Comparison of ENCODE assay signal across 1 cellular context in the genomic region with DNA sequence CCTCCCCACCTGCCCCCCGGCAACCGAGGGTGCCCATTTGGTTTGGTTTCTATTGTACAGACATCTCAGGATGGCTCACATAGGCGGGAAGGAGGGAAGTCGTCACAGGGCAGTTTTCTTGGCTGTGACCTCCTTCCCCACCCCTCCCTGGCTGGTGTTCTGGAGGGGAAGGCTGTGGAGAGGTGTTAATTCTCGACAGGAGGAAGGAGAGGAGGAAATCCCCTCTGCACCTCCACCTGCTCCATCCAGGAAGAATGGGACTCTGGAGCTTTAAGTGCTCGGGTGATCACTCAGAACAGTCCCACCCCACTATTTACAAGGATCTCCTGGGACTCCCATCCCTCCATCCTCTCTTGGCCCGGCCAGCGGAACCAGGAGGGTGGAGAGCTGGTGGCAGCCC.
TF ChIP-seq lines count a peak whose summit lies in the region.

No MANE protein-coding gene starts in this region.

TF ChIP-seq in IMR-90, 13 proteins besides CTCF, POLR2A, EP300 and RAD21:
- TF ChIP-seq MAFK (IDR thresholded peaks at IDR 0.05; ENCODE audit: low read depth, low read length) (no peak), RFX5 (IDR thresholded peaks at IDR 0.05; ENCODE audit: low read depth, low read length) (no peak), CEBPB (IDR thresholded peaks at IDR 0.05; ENCODE audit: low read depth, low read length) (no peak), NFE2L2 (IDR thresholded peaks at IDR 0.05; ENCODE audit: low read depth, low read length) (no peak), RCOR1 (IDR thresholded peaks at IDR 0.05; ENCODE audit: insufficient replicate concordance, low read length) (no peak), FOS (IDR thresholded peaks at IDR 0.05; ENCODE audit: low read depth, low read length) (no peak), MAZ (IDR thresholded peaks at IDR 0.05; ENCODE audit: borderline replicate concordance, low read depth, low read length) (no peak), MXI1 (IDR thresholded peaks at IDR 0.05; ENCODE audit: borderline replicate concordance, low read depth, low read length) (no peak), CHD1 (IDR thresholded peaks at IDR 0.05; ENCODE audit: low read depth, low read length) (no peak), BHLHE40 (IDR thresholded peaks at IDR 0.05; ENCODE audit: low read depth, low read length) (no peak), SMC3 (IDR thresholded peaks at IDR 0.05; ENCODE audit: low read depth, low read length) (no peak)
- TF ChIP-seq, protein P1, sequence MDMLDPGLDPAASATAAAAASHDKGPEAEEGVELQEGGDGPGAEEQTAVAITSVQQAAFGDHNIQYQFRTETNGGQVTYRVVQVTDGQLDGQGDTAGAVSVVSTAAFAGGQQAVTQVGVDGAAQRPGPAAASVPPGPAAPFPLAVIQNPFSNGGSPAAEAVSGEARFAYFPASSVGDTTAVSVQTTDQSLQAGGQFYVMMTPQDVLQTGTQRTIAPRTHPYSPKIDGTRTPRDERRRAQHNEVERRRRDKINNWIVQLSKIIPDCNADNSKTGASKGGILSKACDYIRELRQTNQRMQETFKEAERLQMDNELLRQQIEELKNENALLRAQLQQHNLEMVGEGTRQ (IDR thresholded peaks at IDR 0.05; ENCODE audit: low read depth, low read length): no peak
- TF ChIP-seq, protein P2, sequence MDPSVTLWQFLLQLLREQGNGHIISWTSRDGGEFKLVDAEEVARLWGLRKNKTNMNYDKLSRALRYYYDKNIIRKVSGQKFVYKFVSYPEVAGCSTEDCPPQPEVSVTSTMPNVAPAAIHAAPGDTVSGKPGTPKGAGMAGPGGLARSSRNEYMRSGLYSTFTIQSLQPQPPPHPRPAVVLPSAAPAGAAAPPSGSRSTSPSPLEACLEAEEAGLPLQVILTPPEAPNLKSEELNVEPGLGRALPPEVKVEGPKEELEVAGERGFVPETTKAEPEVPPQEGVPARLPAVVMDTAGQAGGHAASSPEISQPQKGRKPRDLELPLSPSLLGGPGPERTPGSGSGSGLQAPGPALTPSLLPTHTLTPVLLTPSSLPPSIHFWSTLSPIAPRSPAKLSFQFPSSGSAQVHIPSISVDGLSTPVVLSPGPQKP (IDR thresholded peaks at IDR 0.05; ENCODE audit: borderline replicate concordance, low read depth, low read length): no peak
